In the genomic region with DNA sequence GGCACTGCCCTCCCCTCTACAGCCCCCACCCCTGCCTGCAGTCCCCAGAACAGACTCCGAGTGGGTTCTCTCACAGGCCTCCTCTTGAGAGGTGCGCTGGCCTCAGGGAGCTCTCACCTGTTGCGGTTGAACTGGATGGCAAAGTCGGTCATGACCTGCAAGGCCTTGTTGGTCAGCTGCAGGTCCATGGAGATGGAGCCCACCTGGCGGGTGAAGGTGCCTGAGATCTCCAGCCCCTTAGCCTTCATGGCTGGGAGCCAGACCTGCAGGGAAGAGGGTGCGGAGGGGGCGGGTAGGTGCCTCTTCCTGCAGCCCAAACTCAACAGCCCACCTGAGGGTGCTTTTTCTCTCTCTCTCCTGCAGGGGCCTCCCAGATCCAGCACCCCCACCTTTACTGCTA, we compare ENCODE assay signal across 15 cellular contexts. TPM values are rescaled to one million over a fixed set of nuclear protein-coding genes. Genes with fewer than 3 reads are reported as not detected.
A peak's percentile ranks its signal among the peaks of the same experiment; 100 is the strongest.
DNase-seq lines count a peak whose midpoint lies in the region; ATAC-seq and TF ChIP-seq lines count a peak whose summit lies in the region.
"Had no signal": no experiment of that assay in that cellular context is flagged by ENCODE, and none has a peak within 500 bp of the region (broad histone marks: within the 10 kb centered on the region; RNA-seq: fewer than 3 reads in every experiment).

No MANE protein-coding gene starts in this region.

- H3K27ac ChIP-seq in neuronal stem cell (replicated peaks; ENCODE audit: low read length) (no peak overlapping the region), left ventricle myocardium inferior (replicated peaks) (no peak overlapping the region)
- H3K27ac ChIP-seq: A549 had no signal

- peak overlapping the region; percentile 19 for H3K27ac Mint-ChIP-seq in activated T-helper 17 cell treated with anti-CD3 and anti-CD28 coated beads, Interleukin-2, amount 50 U/mL, for 72 hours
- H3K27ac Mint-ChIP-seq in effector memory CD8-positive, alpha-beta T cell = no peak overlapping the region
- H3K27ac Mint-ChIP-seq in activated CD4-positive, alpha-beta memory T cell treated with anti-CD3 and anti-CD28 coated beads for 36 hours = no peak overlapping the region
- H3K27ac Mint-ChIP-seq: GM23338, H9, HFFc6 had no signal

- POLR2A ChIA-PET in activated CD4-positive, alpha-beta memory T cell treated with anti-CD3 and anti-CD28 coated beads for 36 hours (lab: Charles Lee) = no interaction called here

- no peak overlapping the region for H2AK5ac ChIP-seq in neuronal stem cell (ENCODE audit: low read depth, low read length)

- no peak overlapping the region for H2BK15ac ChIP-seq in neuronal stem cell (ENCODE audit: low read length)

- no peak overlapping the region for H3K18ac ChIP-seq in neuronal stem cell (ENCODE audit: low read length)

- no peak for ATAC-seq in activated T-helper 17 cell treated with anti-CD3 and anti-CD28 coated beads, Interleukin-2, amount 50 U/mL, for 72 hours (replicated peaks)
- ATAC-seq in effector memory CD8-positive, alpha-beta T cell (replicated peaks) = no peak
- no peak for ATAC-seq in GM19395 (IDR thresholded peaks at IDR 0.05; ENCODE audit: unreplicated experiment)
- ATAC-seq: GM12878, GM23338 had no signal

- no peak overlapping the region for H4K91ac ChIP-seq in neuronal stem cell (ENCODE audit: low read depth, low read length, poor library complexity)

- H4K8ac ChIP-seq in neuronal stem cell (ENCODE audit: low read depth, low read length) = peak overlapping the region; percentile 48

- DNase-seq in H7 (peak; percentile 44), neuronal stem cell (ENCODE audit: low spot score) (no peak), left ventricle myocardium inferior (no peak)
- no peak for DNase-seq in effector memory CD8-positive, alpha-beta T cell
- DNase-seq in activated CD4-positive, alpha-beta memory T cell treated with anti-CD3 and anti-CD28 coated beads for 36 hours = no peak
- DNase-seq: BE2C; CD4-positive, CD25-positive, alpha-beta regulatory T cell; H9; HFFc6 had no signal

- H3K27me3 ChIP-seq in H7 (ENCODE audit: control insufficient read depth, insufficient read depth, low read length) (no peaks in the 10 kb centered on the region), neuronal stem cell (ENCODE audit: control insufficient read depth in 3 of 3, insufficient read depth in 3 of 3, low read depth in 1 of 3, low read length in 3 of 3) (no peaks in the 10 kb centered on the region), left ventricle myocardium inferior (ENCODE audit: low read depth) (no peaks in the 10 kb centered on the region)
- H3K27me3 ChIP-seq: BE2C had no signal

- no peak overlapping the region for H3K23ac ChIP-seq in neuronal stem cell (ENCODE audit: low read depth, low read length, poor library complexity)

- H3K14ac ChIP-seq in neuronal stem cell (ENCODE audit: low read length) = no peak overlapping the region

- H3K27me3 Mint-ChIP-seq in activated T-helper 17 cell treated with anti-CD3 and anti-CD28 coated beads, Interleukin-2, amount 50 U/mL, for 72 hours = no peaks in the 10 kb centered on the region
- no peaks in the 10 kb centered on the region for H3K27me3 Mint-ChIP-seq in effector memory CD8-positive, alpha-beta T cell
- no peaks in the 10 kb centered on the region for H3K27me3 Mint-ChIP-seq in activated CD4-positive, alpha-beta memory T cell treated with anti-CD3 and anti-CD28 coated beads for 36 hours
- H3K27me3 Mint-ChIP-seq: CD4-positive, CD25-positive, alpha-beta regulatory T cell had no signal

- WGBS in neuronal stem cell (ENCODE audit: extremely low coverage in 2 of 2, insufficient read length in 2 of 2, insufficient replicate concordance in 1 of 2), 2 donors = no CpG with 5 or more reads among the region's 7 CpGs

- peaks cover 0 to 2% of the 10 kb centered on the region in 2 donors for H3K9me3 ChIP-seq in neuronal stem cell (replicated peaks in 1 of 2; ENCODE audit: control insufficient read depth in 2 of 2, insufficient read depth in 1 of 2, low read depth in 1 of 2, low read length in 2 of 2)
- no peaks in the 10 kb centered on the region for H3K9me3 ChIP-seq in left ventricle myocardium inferior (replicated peaks)
- H3K9me3 ChIP-seq: A549, BE2C had no signal

- no peak for TF ChIP-seq CTCF in left ventricle myocardium inferior (IDR thresholded peaks at IDR 0.05; ENCODE audit: borderline replicate concordance)

- no peak overlapping the region for H3K9ac ChIP-seq in neuronal stem cell (ENCODE audit: low read depth, low read length, poor library complexity)

- H3K4me2 ChIP-seq in neuronal stem cell (ENCODE audit: insufficient read depth, low read length, poor library complexity, severe bottlenecking) = no peak overlapping the region
- H3K4me2 ChIP-seq: A549, GM23338 had no signal

- no peaks in the 10 kb centered on the region for H3K4me1 Mint-ChIP-seq in activated T-helper 17 cell treated with anti-CD3 and anti-CD28 coated beads, Interleukin-2, amount 50 U/mL, for 72 hours
- peaks cover 0 to 4% of the 10 kb centered on the region in 2 donors for H3K4me1 Mint-ChIP-seq in effector memory CD8-positive, alpha-beta T cell (ENCODE audit: low read depth in 2 of 2)
- H3K4me1 Mint-ChIP-seq in activated CD4-positive, alpha-beta memory T cell treated with anti-CD3 and anti-CD28 coated beads for 36 hours (ENCODE audit: low read depth) = no peaks in the 10 kb centered on the region
- H3K4me1 Mint-ChIP-seq: CD4-positive, CD25-positive, alpha-beta regulatory T cell had no signal

- H2BK120ac ChIP-seq in neuronal stem cell (ENCODE audit: low read depth, low read length) = no peak overlapping the region

- H3K9me3 Mint-ChIP-seq in activated T-helper 17 cell treated with anti-CD3 and anti-CD28 coated beads, Interleukin-2, amount 50 U/mL, for 72 hours = no peaks in the 10 kb centered on the region
- H3K9me3 Mint-ChIP-seq in effector memory CD8-positive, alpha-beta T cell = no peaks in the 10 kb centered on the region
- no peaks in the 10 kb centered on the region for H3K9me3 Mint-ChIP-seq in activated CD4-positive, alpha-beta memory T cell treated with anti-CD3 and anti-CD28 coated beads for 36 hours
- H3K9me3 Mint-ChIP-seq: CD4-positive, CD25-positive, alpha-beta regulatory T cell; GM23338; H9; HFFc6 had no signal

- no peak overlapping the region for H2BK12ac ChIP-seq in neuronal stem cell (ENCODE audit: low read length)

- H3K4me1 ChIP-seq in neuronal stem cell (ENCODE audit: control insufficient read depth in 2 of 2, insufficient read depth in 1 of 2, low read depth in 1 of 2, low read length in 2 of 2) = peaks cover 4 to 7% of the 10 kb centered on the region in 2 donors
- peaks cover 23% of the 10 kb centered on the region for H3K4me1 ChIP-seq in left ventricle myocardium inferior

- intact Hi-C loops in activated CD4-positive, alpha-beta memory T cell treated with anti-CD3 and anti-CD28 coated beads for 36 hours (cut with micrococcal nuclease) = no loop called here
- intact Hi-C loops in left ventricle myocardium inferior (cut with micrococcal nuclease) = no loop called here

- peaks cover 49% of the 10 kb centered on the region for H3K36me3 Mint-ChIP-seq in activated T-helper 17 cell treated with anti-CD3 and anti-CD28 coated beads, Interleukin-2, amount 50 U/mL, for 72 hours (ENCODE audit: low read depth)
- H3K36me3 Mint-ChIP-seq in effector memory CD8-positive, alpha-beta T cell (ENCODE audit: insufficient read depth) = peaks cover 38% of the 10 kb centered on the region
- peaks cover 15% of the 10 kb centered on the region for H3K36me3 Mint-ChIP-seq in activated CD4-positive, alpha-beta memory T cell treated with anti-CD3 and anti-CD28 coated beads for 36 hours

- H3K4me3 ChIP-seq in H7 (ENCODE audit: insufficient read depth, low read depth, low read length) (no peak overlapping the region), neuronal stem cell (ENCODE audit: low read length in 2 of 2) (no peak overlapping the region), left ventricle myocardium inferior (no peak overlapping the region)
- H3K4me3 ChIP-seq: A549, GM12878, GM23338 had no signal

- no peak overlapping the region for H3K4me3 Mint-ChIP-seq in activated T-helper 17 cell treated with anti-CD3 and anti-CD28 coated beads, Interleukin-2, amount 50 U/mL, for 72 hours
- no peak overlapping the region for H3K4me3 Mint-ChIP-seq in effector memory CD8-positive, alpha-beta T cell
- H3K4me3 Mint-ChIP-seq in activated CD4-positive, alpha-beta memory T cell treated with anti-CD3 and anti-CD28 coated beads for 36 hours = no peak overlapping the region
- H3K4me3 Mint-ChIP-seq: CD4-positive, CD25-positive, alpha-beta regulatory T cell; GM23338; H9; HFFc6 had no signal

- CTCF ChIA-PET in activated CD4-positive, alpha-beta memory T cell treated with anti-CD3 and anti-CD28 coated beads for 36 hours (lab: Charles Lee) = no interaction called here

- no peak overlapping the region for H2BK5ac ChIP-seq in neuronal stem cell (ENCODE audit: low read length)

- H2AFZ ChIP-seq in neuronal stem cell (ENCODE audit: low read length) = no peak overlapping the region
- H2AFZ ChIP-seq: GM23338 had no signal

- no peaks in the 10 kb centered on the region for H3K79me1 ChIP-seq in neuronal stem cell (ENCODE audit: low read depth, low read length)

- H3K4ac ChIP-seq in neuronal stem cell (ENCODE audit: low read length) = no peak overlapping the region

- H3K36me3 ChIP-seq in H7 (replicated peaks; ENCODE audit: control insufficient read depth, insufficient read depth, low read length) (peaks cover 18% of the 10 kb centered on the region), neuronal stem cell (replicated peaks in 1 of 2; ENCODE audit: control insufficient read depth in 2 of 2, insufficient read depth in 2 of 2, low read length in 2 of 2) (peaks cover 34 to 81% of the 10 kb centered on the region in 2 donors), left ventricle myocardium inferior (peaks cover 84% of the 10 kb centered on the region)

RNA-seq across cellular contexts. Expression of a gene that starts 18.7 kb away (rescaled TPM):
- 4.2 and 5.1 TPM in 2 replicates for total RNA-seq in H7 (2014; rRNA removed; shearing (Covaris generic))
- under 1 TPM; 0.58 to 0.61 TPM for total RNA-seq in activated T-helper 17 cell treated with anti-CD3 and anti-CD28 coated beads, Interleukin-2, amount 50 U/mL, for 72 hours
- 0.56 TPM for polyA plus RNA-seq in neuronal stem cell (2013, experiment 1 of 2)
- 0.53 TPM for polyA plus RNA-seq in neuronal stem cell (2013, experiment 2 of 2)
- total RNA-seq in activated CD4-positive, alpha-beta memory T cell treated with anti-CD3 and anti-CD28 coated beads for 36 hours = under 1 TPM in 1 of 2 experiments, not detected in 1; 0.62 TPM
- total RNA-seq in left ventricle myocardium inferior = 1.4 TPM
- total RNA-seq: CD4-positive, CD25-positive, alpha-beta regulatory T cell had no signal
- polyA plus RNA-seq: AG04450; CD4-positive, CD25-positive, alpha-beta regulatory T cell had no signal

RNA-seq across cellular contexts. Expression of a gene that starts 27.7 kb away (rescaled TPM):
- 22.2 and 28.3 TPM in 2 replicates for total RNA-seq in H7 (2014; rRNA removed; shearing (Covaris generic))
- 1 to 10 TPM; 1.9 to 2.9 TPM for total RNA-seq in activated T-helper 17 cell treated with anti-CD3 and anti-CD28 coated beads, Interleukin-2, amount 50 U/mL, for 72 hours
- 7.7 TPM for polyA plus RNA-seq in neuronal stem cell (2013, experiment 1 of 2)
- polyA plus RNA-seq in neuronal stem cell (2013, experiment 2 of 2) = 7.4 TPM
- 1 to 10 TPM; 1.3 to 1.4 TPM for total RNA-seq in activated CD4-positive, alpha-beta memory T cell treated with anti-CD3 and anti-CD28 coated beads for 36 hours
- 22.4 TPM for total RNA-seq in left ventricle myocardium inferior

RNA-seq across cellular contexts. Expression of a gene that starts 54.2 kb away (rescaled TPM):
- 119 and 121 TPM in 2 replicates for total RNA-seq in H7 (2014; rRNA removed; shearing (Covaris generic))
- total RNA-seq in activated T-helper 17 cell treated with anti-CD3 and anti-CD28 coated beads, Interleukin-2, amount 50 U/mL, for 72 hours = 10 to 100 TPM; 33.8 to 83.7 TPM
- 25.9 TPM for polyA plus RNA-seq in neuronal stem cell (2013, experiment 1 of 2)
- polyA plus RNA-seq in neuronal stem cell (2013, experiment 2 of 2) = 25.4 TPM
- total RNA-seq in activated CD4-positive, alpha-beta memory T cell treated with anti-CD3 and anti-CD28 coated beads for 36 hours = 10 to 100 TPM; 59.9 to 65.2 TPM
- 28.2 TPM for total RNA-seq in left ventricle myocardium inferior
